Comparison of ENCODE assay signal across 2 cellular contexts in genomic region chr14:77200406-77200985, GRCh38.
TF ChIP-seq lines count a peak whose summit lies in the region.

No MANE protein-coding gene starts in this region.

TF ChIP-seq in HEK293, 187 proteins besides CTCF, POLR2A, EP300 and RAD21:
- TF ChIP-seq WT1 (tag by site-specific recombination; IDR thresholded peaks at IDR 0.05): no peak
- no peak for TF ChIP-seq ZNF600 (tag by site-specific recombination; IDR thresholded peaks at IDR 0.05)
- no peak for TF ChIP-seq BCL11A (tag by site-specific recombination; IDR thresholded peaks at IDR 0.05; ENCODE audit: low read depth)
- no peak for TF ChIP-seq ZFHX2 (tag by site-specific recombination; conservative IDR thresholded peaks at IDR 0.05)
- TF ChIP-seq ZNF664 (tag by site-specific recombination; IDR thresholded peaks at IDR 0.05): peak; percentile 72
- TF ChIP-seq ZNF274 (IDR thresholded peaks at IDR 0.05; ENCODE audit: low read length): no peak
- TF ChIP-seq ZNF274 (tag by site-specific recombination; IDR thresholded peaks at IDR 0.05; ENCODE audit: borderline replicate concordance): no peak

TF ChIP-seq in H1, 55 proteins besides CTCF, POLR2A, EP300 and RAD21:
- no peak for TF ChIP-seq ASH2L (IDR thresholded peaks at IDR 0.05; ENCODE audit: low read length)
- TF ChIP-seq MAX (IDR thresholded peaks at IDR 0.05): peak; percentile 85
